Comparison of ENCODE assay signal across 22 cellular contexts in genomic region chr22:44883011-44883421, GRCh38.
"Had no signal": no experiment of that assay in that cellular context is flagged by ENCODE, and none has a peak within 500 bp of the region (broad histone marks: within the 10 kb centered on the region; RNA-seq: fewer than 3 reads in every experiment).

No MANE protein-coding gene starts in this region.

- H3K36me3 Mint-ChIP-seq: activated CD4-positive, alpha-beta memory T cell treated with anti-CD3 and anti-CD28 coated beads for 36 hours; activated naive CD4-positive, alpha-beta T cell treated with anti-CD3 and anti-CD28 coated beads, Interleukin-2, amount 50 U/mL, for 24 hours; natural killer cell; stimulated activated memory B cell treated with anti-CD40 and anti-IgM and Interleukin-4, amounts not matched to agents 10 μg/mL and 1 μg/mL and 100 μg/mL, for 72 hours had no signal

- H3K27me3 Mint-ChIP-seq: activated CD4-positive, alpha-beta memory T cell treated with anti-CD3 and anti-CD28 coated beads for 36 hours; activated naive CD4-positive, alpha-beta T cell treated with anti-CD3 and anti-CD28 coated beads, Interleukin-2, amount 50 U/mL, for 24 hours had no signal

- H3K4me3 Mint-ChIP-seq: activated CD4-positive, alpha-beta memory T cell treated with anti-CD3 and anti-CD28 coated beads for 36 hours; activated naive CD4-positive, alpha-beta T cell treated with anti-CD3 and anti-CD28 coated beads, Interleukin-2, amount 50 U/mL, for 24 hours; natural killer cell; stimulated activated memory B cell treated with anti-CD40 and anti-IgM and Interleukin-4, amounts not matched to agents 10 μg/mL and 1 μg/mL and 100 μg/mL, for 72 hours; T-helper 1 cell treated with Interleukin-12 subunit alpha and Interleukin-12 subunit beta and Interleukin-4 antibody, amounts not matched to agents 30 μg/mL and 1 μg/mL, for 36 hours; WTC11 had no signal

- DNase-seq: activated CD4-positive, alpha-beta memory T cell treated with anti-CD3 and anti-CD28 coated beads for 36 hours; activated CD4-positive, alpha-beta T cell treated with anti-CD3 and anti-CD28 coated beads for 4 hours; activated gamma-delta T cell treated with Interleukin-2 at 50 U/mL for 16 hours; activated T-cell treated with anti-CD3 and anti-CD28 coated beads for 4 hours; brain microvascular endothelial cell; central memory CD4-positive, alpha-beta T cell; colonic mucosa; foreskin fibroblast; kidney glomerular epithelial cell; left ventricle myocardium inferior; mammary epithelial cell; midbrain; natural killer cell; stimulated activated CD4-positive, alpha-beta T cell treated with anti-CD3 and anti-CD28 coated beads, Interleukin-2, amount 100 ng/mL, for 24 hours; stomach; T1000; transverse colon; uterus had no signal

- ATAC-seq: natural killer cell; stimulated activated memory B cell treated with anti-CD40 and anti-IgM and Interleukin-4, amounts not matched to agents 10 μg/mL and 1 μg/mL and 100 μg/mL, for 72 hours had no signal

- H3K27ac Mint-ChIP-seq: activated CD4-positive, alpha-beta memory T cell treated with anti-CD3 and anti-CD28 coated beads for 36 hours; activated naive CD4-positive, alpha-beta T cell treated with anti-CD3 and anti-CD28 coated beads, Interleukin-2, amount 50 U/mL, for 24 hours; natural killer cell; stimulated activated memory B cell treated with anti-CD40 and anti-IgM and Interleukin-4, amounts not matched to agents 10 μg/mL and 1 μg/mL and 100 μg/mL, for 72 hours; T-helper 1 cell treated with Interleukin-12 subunit alpha and Interleukin-12 subunit beta and Interleukin-4 antibody, amounts not matched to agents 30 μg/mL and 1 μg/mL, for 36 hours; WTC11 had no signal

- H3K4me1 Mint-ChIP-seq: activated naive CD4-positive, alpha-beta T cell treated with anti-CD3 and anti-CD28 coated beads, Interleukin-2, amount 50 U/mL, for 24 hours; natural killer cell; stimulated activated memory B cell treated with anti-CD40 and anti-IgM and Interleukin-4, amounts not matched to agents 10 μg/mL and 1 μg/mL and 100 μg/mL, for 72 hours had no signal

- H3K9me3 Mint-ChIP-seq: activated CD4-positive, alpha-beta memory T cell treated with anti-CD3 and anti-CD28 coated beads for 36 hours; activated naive CD4-positive, alpha-beta T cell treated with anti-CD3 and anti-CD28 coated beads, Interleukin-2, amount 50 U/mL, for 24 hours; natural killer cell; stimulated activated memory B cell treated with anti-CD40 and anti-IgM and Interleukin-4, amounts not matched to agents 10 μg/mL and 1 μg/mL and 100 μg/mL, for 72 hours; T-helper 1 cell treated with Interleukin-12 subunit alpha and Interleukin-12 subunit beta and Interleukin-4 antibody, amounts not matched to agents 30 μg/mL and 1 μg/mL, for 36 hours had no signal
